24 cellular contexts compared by ENCODE assay signal in the genomic region with DNA sequence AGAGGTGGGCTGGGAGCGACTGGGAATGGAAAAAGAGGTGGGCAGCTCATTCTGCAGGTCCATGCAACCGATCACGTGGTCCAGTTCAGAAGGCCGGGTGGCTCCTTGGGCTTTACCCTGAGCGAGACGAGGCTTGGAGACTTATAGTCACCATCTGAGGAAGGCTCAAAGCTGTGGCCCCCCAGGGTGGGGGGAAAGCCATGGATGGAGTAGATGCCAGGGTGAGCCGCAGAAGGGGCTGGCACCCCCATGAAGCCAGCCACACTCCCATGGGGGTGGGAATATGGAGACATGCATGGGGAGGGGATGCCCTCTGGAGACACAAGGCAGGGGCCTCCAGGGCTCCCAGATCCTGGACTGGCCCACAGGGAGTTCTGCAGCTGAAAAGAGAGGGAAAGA. TPM values are rescaled to one million over a fixed set of nuclear protein-coding genes. Genes with fewer than 3 reads are reported as not detected.
DNase-seq lines count a peak whose midpoint lies in the region; ATAC-seq, FAIRE-seq and TF ChIP-seq lines count a peak whose summit lies in the region.
"Had no signal": no experiment of that assay in that cellular context is flagged by ENCODE, and none has a peak within 500 bp of the region (broad histone marks: within the 10 kb centered on the region; RNA-seq: fewer than 3 reads in every experiment).

No MANE protein-coding gene starts in this region.

- H3K9me1 ChIP-seq in K562 (ENCODE audit: control insufficient read depth, insufficient read depth, low read length) = peaks cover 12% of the 10 kb centered on the region

- H3K4ac ChIP-seq in trophoblast cell (ENCODE audit: low read depth, low read length) = no peak overlapping the region

- in situ Hi-C loops in K562 (cut with MboI) = no loop called here

- no peaks in the 10 kb centered on the region for H3K4me1 ChIP-seq in HEK293 (ENCODE audit: control insufficient read depth, insufficient read depth, low read length)
- peaks cover 24 to 33% of the 10 kb centered on the region in 2 experiments for H3K4me1 ChIP-seq in K562 (replicated peaks in 1 of 2; ENCODE audit: control insufficient read depth in 2 of 2, insufficient read depth in 2 of 2, low read length in 2 of 2)
- H3K4me1 ChIP-seq in trophoblast cell (ENCODE audit: control insufficient read depth in 1 of 2, insufficient read depth in 2 of 2, low read length in 2 of 2) = peaks cover 49 to 50% of the 10 kb centered on the region in 2 experiments
- H3K4me1 ChIP-seq in mucosa of descending colon (ENCODE audit: low read depth) = peaks cover 7% of the 10 kb centered on the region

- FAIRE-seq in K562 (lab: Jason Lieb, UNC) = no peak
- FAIRE-seq: A204.1 had no signal

- no peak overlapping the region for H4K12ac ChIP-seq in trophoblast cell (ENCODE audit: low read depth, low read length)

- intact Hi-C loops in K562 (cut with micrococcal nuclease) (no loop called here), mucosa of descending colon (cut with DNase I, micrococcal nuclease) (no loop called here)

- H4K91ac ChIP-seq in trophoblast cell (ENCODE audit: low read depth, low read length) = no peak overlapping the region

- H2AFZ ChIP-seq in K562 (ENCODE audit: low read depth, low read length) = no peak overlapping the region
- no peak overlapping the region for H2AFZ ChIP-seq in trophoblast cell (ENCODE audit: insufficient read depth, low read length, poor library complexity)

- TF ChIP-seq RAD21 in K562 (CRISPR knock-in tag; conservative IDR thresholded peaks at IDR 0.05 in 1 of 2, IDR thresholded peaks at IDR 0.05 in 1 of 2) = no peak

- BruUV-seq in K562 (replicated peaks; lab: Mats Ljungman, UMichigan) = no TSS peak

- no peak for ATAC-seq in K562
- no peak for ATAC-seq in mucosa of descending colon

- DNase-seq in SK-N-MC (ENCODE audit: low read depth, low spot score) (no peak), K562 (ENCODE audit: extremely low read depth in 1 of 4, low spot score in 3 of 4) (no peak), trophoblast cell (no peak), hippocampal formation (lab: John Stamatoyannopoulos, UW) (no peak), mucosa of descending colon (no peak)
- DNase-seq in activated CD4-positive, alpha-beta T cell treated with anti-CD3 and anti-CD28 coated beads, Interleukin-2, amount 50 U/mL, for 48 hours = no peak
- DNase-seq: 8988T, COR-L47, DMS 273 treated with DMSO at 0.1 percent for 48 hours, DMS153, DMS79 had no signal

- H3K36me3 ChIP-seq in HEK293 (ENCODE audit: control insufficient read depth in 2 of 2, insufficient read depth in 1 of 2, low read length in 2 of 2) (peaks cover 0 to 75% of the 10 kb centered on the region in 2 experiments; a peak in 2 of 3 replicates), SK-N-MC (ENCODE audit: insufficient read depth, low read length) (peaks cover 37% of the 10 kb centered on the region), K562 (ENCODE audit: control insufficient read depth, insufficient read depth, low read length) (peaks cover 28% of the 10 kb centered on the region), trophoblast cell (ENCODE audit: control insufficient read depth in 1 of 2, insufficient read depth in 2 of 2, low read length in 2 of 2) (peaks cover 19 to 21% of the 10 kb centered on the region in 2 experiments), mucosa of descending colon (ENCODE audit: low read depth) (no peaks in the 10 kb centered on the region)

- H3K27me3 ChIP-seq in K562 (ENCODE audit: control insufficient read depth in 2 of 2, insufficient read depth in 2 of 2, low read length in 2 of 2) (no peaks in the 10 kb centered on the region), trophoblast cell (ENCODE audit: insufficient read depth, low read length) (peaks cover 1% of the 10 kb centered on the region)
- H3K27me3 ChIP-seq: BE2C had no signal

- no peak overlapping the region for H4K8ac ChIP-seq in trophoblast cell (ENCODE audit: low read depth, low read length)

- TF ChIP-seq CTCF in HEK293 (tag by site-specific recombination; IDR thresholded peaks at IDR 0.05) (no peak), K562 (IDR thresholded peaks at IDR 0.05 in 2 of 3, conservative IDR thresholded peaks at IDR 0.05 in 1 of 3; ENCODE audit: insufficient read depth in 2 of 3, low read depth in 1 of 3, low read length in 3 of 3) (no peak), mucosa of descending colon (IDR thresholded peaks at IDR 0.05) (no peak)

- POLR2A ChIA-PET in HEK293 (lab: Yijun Ruan, JAX) (no interaction called here), K562 (lab: Yijun Ruan, JAX) (interaction anchor here (0.5 to 2.2 kb wide), 8 partner anchors 10 to 1879 kb away, joined by 3 to 8 read pairs (median 4); partner anchors contain the start of gene STRIP1)

- peak overlapping the region; percentile 34 for H3K18ac ChIP-seq in trophoblast cell (ENCODE audit: low read length)

- H3K23ac ChIP-seq in trophoblast cell (ENCODE audit: low read length) = no peak overlapping the region

- H3K79me2 ChIP-seq in K562 (ENCODE audit: control insufficient read depth, insufficient read depth, low read length) (no peaks in the 10 kb centered on the region), trophoblast cell (ENCODE audit: control insufficient read depth, insufficient read depth, low read length, poor library complexity) (no peaks in the 10 kb centered on the region)

- WGBS in K562 (ENCODE audit: insufficient coverage, low coverage, missing lambda C conversion rate) = 76% methylated on average over 6 of the region's 7 CpGs
- no CpG with 5 or more reads among the region's 7 CpGs for WGBS in trophoblast cell (ENCODE audit: extremely low coverage, insufficient coverage, insufficient read length)

- H3K27ac ChIP-seq in HEK293 (ENCODE audit: extremely low read depth, low read depth, low read length) (no peak overlapping the region), SK-N-MC (peak overlapping the region; percentile 40; the same call in 1 of the 2 replicates), K562 (ENCODE audit: extremely low read depth, low read depth, low read length) (no peak overlapping the region), trophoblast cell (ENCODE audit: low read depth, low read length) (no peak overlapping the region)
- H3K27ac ChIP-seq: BLaER1 had no signal

- H3K9ac ChIP-seq in SK-N-MC (ENCODE audit: insufficient read length) = no peak overlapping the region
- H3K9ac ChIP-seq in K562 (ENCODE audit: insufficient read depth in 1 of 2, low read depth in 2 of 2, low read length in 2 of 2) = peak overlapping the region in 1 of 2 experiments; percentile 11; a peak in 1 of 4 replicates
- H3K9ac ChIP-seq in trophoblast cell (ENCODE audit: low read length) = no peak overlapping the region
- H3K9ac ChIP-seq: BLaER1 had no signal

- peaks cover 26% of the 10 kb centered on the region for H4K20me1 ChIP-seq in K562 (replicated peaks; ENCODE audit: control insufficient read depth, insufficient read depth, low read length)

- H3K4me2 ChIP-seq in K562 (ENCODE audit: insufficient read depth, low read length) = no peak overlapping the region
- no peak overlapping the region for H3K4me2 ChIP-seq in trophoblast cell (ENCODE audit: low read length)

- H2BK120ac ChIP-seq in trophoblast cell (ENCODE audit: insufficient read depth, low read length, poor library complexity) = no peak overlapping the region

- CTCF ChIA-PET in HEK293 (lab: Yijun Ruan, JAX) = interaction anchor here (0.6 to 5.5 kb wide), 38 partner anchors 9 to 436 kb away, joined by 3 to 48 read pairs (median 4); partner anchors contain the start of genes ALX3 and STRIP1
- CTCF ChIA-PET in K562 (lab: Yijun Ruan, JAX; ENCODE audit: low intra/inter-chr PET ratio) = interaction anchor here (0.6 to 1.2 kb wide), 4 partner anchors 10 to 496 kb away, joined by 3 to 5 read pairs (median 3); no protein-coding TSS in a partner anchor

- H3K14ac ChIP-seq in trophoblast cell (ENCODE audit: low read length) = no peak overlapping the region

- no peak for TF ChIP-seq POLR2A in K562 (conservative IDR thresholded peaks at IDR 0.05)

- H3K9me3 ChIP-seq in HEK293 (ENCODE audit: control insufficient read depth, insufficient read depth, low read depth, low read length) (no peaks in the 10 kb centered on the region), SK-N-MC (ENCODE audit: low read depth, low read length) (no peaks in the 10 kb centered on the region), K562 (replicated peaks; ENCODE audit: control insufficient read depth, insufficient read depth, low read depth, low read length) (no peaks in the 10 kb centered on the region), trophoblast cell (ENCODE audit: insufficient read depth, low read depth, low read length) (peaks cover 4% of the 10 kb centered on the region), mucosa of descending colon (no peaks in the 10 kb centered on the region)
- H3K9me3 ChIP-seq: BE2C, BLaER1 had no signal

- peaks cover 8% of the 10 kb centered on the region for H3K79me1 ChIP-seq in trophoblast cell (ENCODE audit: low read length)

- no peak overlapping the region for H2BK5ac ChIP-seq in trophoblast cell (ENCODE audit: low read depth, low read length, poor library complexity)

- peak overlapping the region; percentile 20 for H2BK12ac ChIP-seq in trophoblast cell (ENCODE audit: low read length)

- H2AK5ac ChIP-seq in trophoblast cell (ENCODE audit: low read length) = no peak overlapping the region

- no peak overlapping the region for H3K4me3 ChIP-seq in HEK293 (ENCODE audit: low read depth, low read length)
- H3K4me3 ChIP-seq in SK-N-MC = no peak overlapping the region
- H3K4me3 ChIP-seq in K562 = no peak overlapping the region
- no peak overlapping the region for H3K4me3 ChIP-seq in trophoblast cell (ENCODE audit: low read depth, low read length)
- H3K4me3 ChIP-seq in mucosa of descending colon = no peak overlapping the region
- H3K4me3 ChIP-seq: BLaER1, GM12878 had no signal

- TF ChIP-seq EP300 in K562 (IDR thresholded peaks at IDR 0.05; ENCODE audit: low read length) = no peak

RNA-seq across cellular contexts. Expression of gene ALX3, which starts 9.8 kb away (rescaled TPM):
- total RNA-seq in K562 (2011; cell fraction: chromatin; rRNA removed; ENCODE audit: low replicate concordance) = not detected in 2 replicates
- not detected in 2 replicates for total RNA-seq in K562 (2011; cell fraction: nucleolus; rRNA removed)
- not detected in 2 replicates for total RNA-seq in K562 (2011; cell fraction: nucleoplasm; rRNA removed)
- not detected in 2 replicates for total RNA-seq in K562 (2014; rRNA removed)
- total RNA-seq in K562 (2014; rRNA removed; fragmentation: Illumina TruSeq; extraction: Trizol) = not detected in 2 replicates
- total RNA-seq in K562 (2015; rRNA removed; fragmentation: Illumina TruSeq; extraction: Trizol) = not detected in 2 replicates
- total RNA-seq in K562 (2021) = not detected in 2 replicates
- polyA plus RNA-seq in K562 (2011; rRNA removed) = not detected in 2 replicates
- not detected in 2 replicates for polyA plus RNA-seq in K562 (2011; cell fraction: cytosol; rRNA removed)
- not detected in 2 replicates for polyA plus RNA-seq in K562 (2011; cell fraction: nucleus; rRNA removed)
- not detected in 2 replicates for polyA plus RNA-seq in K562 (2012)
- not detected in 2 replicates for polyA plus RNA-seq in K562 (2014; fragmentation: Illumina TruSeq; extraction: Trizol)
- not detected for polyA plus RNA-seq in K562 (2014; fragmentation: Nextera tagmentation; extraction: Ambion mirVana)
- not detected in 2 replicates for polyA plus RNA-seq in K562 (2014; rRNA removed)
- polyA minus RNA-seq in K562 (2011; rRNA and poly(A)+ RNA removed) = not detected in 2 replicates
- polyA minus RNA-seq in K562 (2011; cell fraction: cytosol; rRNA and poly(A)+ RNA removed) = not detected in 2 replicates
- not detected in 2 replicates for polyA minus RNA-seq in K562 (2011; cell fraction: nucleus; rRNA and poly(A)+ RNA removed)
- 0.14 and 0.19 TPM in 2 replicates for polyA plus RNA-seq in trophoblast cell (2013)
- total RNA-seq in mucosa of descending colon = not detected
- total RNA-seq: CD4-positive, alpha-beta memory T cell; CD4-positive, CD25-positive, alpha-beta regulatory T cell; CD8-positive, alpha-beta memory T cell; Daoy; G401; GM12878 had no signal
- polyA plus RNA-seq: AG04450; CD14-positive monocyte; CD4-positive, alpha-beta memory T cell; CD4-positive, CD25-positive, alpha-beta regulatory T cell; CD8-positive, alpha-beta memory T cell; GM12878 had no signal

RNA-seq across cellular contexts. Expression of gene STRIP1, which starts 26.2 kb away (rescaled TPM):
- 216 and 291 TPM in 2 replicates for total RNA-seq in K562 (2011; cell fraction: chromatin; rRNA removed; ENCODE audit: low replicate concordance)
- 159 and 160 TPM in 2 replicates for total RNA-seq in K562 (2011; cell fraction: nucleolus; rRNA removed)
- total RNA-seq in K562 (2011; cell fraction: nucleoplasm; rRNA removed) = 167 and 180 TPM in 2 replicates
- 34.2 and 40.1 TPM in 2 replicates for total RNA-seq in K562 (2014; rRNA removed)
- 27.6 and 28.6 TPM in 2 replicates for total RNA-seq in K562 (2014; rRNA removed; fragmentation: Illumina TruSeq; extraction: Trizol)
- total RNA-seq in K562 (2015; rRNA removed; fragmentation: Illumina TruSeq; extraction: Trizol) = 29.0 and 30.6 TPM in 2 replicates
- 38.5 and 42.3 TPM in 2 replicates for total RNA-seq in K562 (2021)
- 32.6 and 32.8 TPM in 2 replicates for polyA plus RNA-seq in K562 (2011; rRNA removed)
- polyA plus RNA-seq in K562 (2011; cell fraction: cytosol; rRNA removed) = 20.9 and 23.7 TPM in 2 replicates
- 128 and 143 TPM in 2 replicates for polyA plus RNA-seq in K562 (2011; cell fraction: nucleus; rRNA removed)
- polyA plus RNA-seq in K562 (2012) = 23.1 and 25.5 TPM in 2 replicates
- 30.6 and 32.2 TPM in 2 replicates for polyA plus RNA-seq in K562 (2014; fragmentation: Illumina TruSeq; extraction: Trizol)
- 10 to 100 TPM in 1 of 2 experiments, 1 to 10 TPM in 1; 9.9 to 10.5 TPM for polyA plus RNA-seq in K562 (2014; fragmentation: Nextera tagmentation; extraction: Ambion mirVana)
- polyA plus RNA-seq in K562 (2014; rRNA removed) = 30.4 and 32.0 TPM in 2 replicates
- polyA minus RNA-seq in K562 (2011; rRNA and poly(A)+ RNA removed) = 51.3 and 51.8 TPM in 2 replicates
- 16.5 and 21.1 TPM in 2 replicates for polyA minus RNA-seq in K562 (2011; cell fraction: cytosol; rRNA and poly(A)+ RNA removed)
- polyA minus RNA-seq in K562 (2011; cell fraction: nucleus; rRNA and poly(A)+ RNA removed) = 79.6 and 106 TPM in 2 replicates
- 22.7 and 23.9 TPM in 2 replicates for polyA plus RNA-seq in trophoblast cell (2013)
- total RNA-seq in mucosa of descending colon = 10 to 100 TPM; 36.6 to 54.8 (median 43.4) TPM

RNA-seq across cellular contexts. Expression of gene UBL4B, which starts 51.6 kb away (rescaled TPM):
- total RNA-seq in K562 (2011; cell fraction: chromatin; rRNA removed; ENCODE audit: low replicate concordance) = not detected in 2 replicates
- total RNA-seq in K562 (2011; cell fraction: nucleolus; rRNA removed) = not detected in 2 replicates
- not detected in 2 replicates for total RNA-seq in K562 (2011; cell fraction: nucleoplasm; rRNA removed)
- not detected in 2 replicates for total RNA-seq in K562 (2014; rRNA removed)
- total RNA-seq in K562 (2014; rRNA removed; fragmentation: Illumina TruSeq; extraction: Trizol) = not detected in 2 replicates
- not detected in 2 replicates for total RNA-seq in K562 (2015; rRNA removed; fragmentation: Illumina TruSeq; extraction: Trizol)
- total RNA-seq in K562 (2021) = not detected in 2 replicates
- polyA plus RNA-seq in K562 (2011; rRNA removed) = 0.05 TPM in 1 of 2 replicates, not detected in the other
- polyA plus RNA-seq in K562 (2011; cell fraction: cytosol; rRNA removed) = 0.03 TPM in 1 of 2 replicates, not detected in the other
- polyA plus RNA-seq in K562 (2011; cell fraction: nucleus; rRNA removed) = 0.07 and 0.09 TPM in 2 replicates
- 0.07 and 1.3 TPM in 2 replicates for polyA plus RNA-seq in K562 (2012)
- not detected in 2 replicates for polyA plus RNA-seq in K562 (2014; fragmentation: Illumina TruSeq; extraction: Trizol)
- not detected for polyA plus RNA-seq in K562 (2014; fragmentation: Nextera tagmentation; extraction: Ambion mirVana)
- polyA plus RNA-seq in K562 (2014; rRNA removed) = not detected in 2 replicates
- polyA minus RNA-seq in K562 (2011; rRNA and poly(A)+ RNA removed) = not detected in 2 replicates
- polyA minus RNA-seq in K562 (2011; cell fraction: cytosol; rRNA and poly(A)+ RNA removed) = not detected in 2 replicates
- 0.22 TPM in 1 of 2 replicates, not detected in the other for polyA minus RNA-seq in K562 (2011; cell fraction: nucleus; rRNA and poly(A)+ RNA removed)
- polyA plus RNA-seq in trophoblast cell (2013) = not detected in 2 replicates
- not detected for total RNA-seq in mucosa of descending colon
- total RNA-seq: A673; CD4-positive, alpha-beta memory T cell; CD4-positive, CD25-positive, alpha-beta regulatory T cell; CD8-positive, alpha-beta memory T cell; Daoy; G401 had no signal
- polyA plus RNA-seq: AG04450; CD14-positive monocyte; CD4-positive, alpha-beta memory T cell; CD4-positive, CD25-positive, alpha-beta regulatory T cell; CD8-positive, alpha-beta memory T cell had no signal
